In the genomic region with DNA sequence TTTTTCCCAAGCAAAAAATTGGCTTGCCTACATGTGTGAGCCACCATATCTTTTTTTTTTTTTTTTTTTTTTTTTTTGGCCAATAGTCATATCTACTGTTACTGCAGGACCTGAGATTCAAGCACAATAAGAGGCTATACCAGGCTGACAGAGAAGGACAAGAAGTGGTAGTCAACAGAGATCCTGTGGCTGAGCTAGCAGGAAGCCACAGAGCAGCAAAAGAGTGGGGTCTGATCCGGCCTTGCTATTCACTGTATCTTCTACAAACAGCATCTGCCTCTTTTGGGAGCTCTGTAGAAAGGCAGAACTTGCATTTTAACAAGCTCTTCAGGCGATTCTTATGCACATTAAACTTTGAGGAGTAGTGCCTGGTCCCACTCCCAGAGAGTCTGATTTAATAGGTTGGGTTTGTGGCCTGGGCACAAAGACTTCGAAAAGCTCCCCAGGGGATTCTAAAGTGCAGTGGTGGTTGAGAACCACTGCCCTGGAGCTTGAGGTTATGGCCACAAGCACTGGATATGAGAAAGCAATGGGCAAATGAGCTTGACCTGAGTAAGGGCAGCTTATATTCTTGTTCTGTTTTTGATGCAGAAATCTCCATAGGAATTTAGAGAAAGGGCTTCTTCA, we compare ENCODE assay signal across 9 cellular contexts.
DNase-seq lines count a peak whose midpoint lies in the region; ATAC-seq and TF ChIP-seq lines count a peak whose summit lies in the region.
"Had no signal": no experiment of that assay in that cellular context is flagged by ENCODE, and none has a peak within 500 bp of the region (broad histone marks: within the 10 kb centered on the region; RNA-seq: fewer than 3 reads in every experiment).

No MANE protein-coding gene starts in this region.

- H3K9me3 ChIP-seq in thyroid gland = no peaks in the 10 kb centered on the region

- H3K27ac Mint-ChIP-seq in central memory CD8-positive, alpha-beta T cell (ENCODE audit: low read depth) = no peak overlapping the region

- H3K4me1 Mint-ChIP-seq in central memory CD8-positive, alpha-beta T cell = peaks cover 23% of the 10 kb centered on the region

- TF ChIP-seq CTCF in thyroid gland (IDR thresholded peaks at IDR 0.05) = no peak

- WGBS in thyroid gland, 2 donors = 81 to 82% methylated on average over 3 of the region's 3 CpGs

- H3K9me3 Mint-ChIP-seq in central memory CD8-positive, alpha-beta T cell = no peaks in the 10 kb centered on the region

- no peaks in the 10 kb centered on the region for H3K36me3 Mint-ChIP-seq in central memory CD8-positive, alpha-beta T cell (ENCODE audit: insufficient read depth)

- no peak for DNase-seq in central memory CD8-positive, alpha-beta T cell (ENCODE audit: low spot score in 2 of 2)
- no peak for DNase-seq in HT-29 (ENCODE audit: low spot score)
- DNase-seq in thyroid gland = no peak
- DNase-seq in stimulated activated CD4-positive, alpha-beta T cell treated with anti-CD3 and anti-CD28 coated beads, Interleukin-4, amount 100 ng/mL, for 24 hours = no peak
- DNase-seq in cerebellum (ENCODE audit: low spot score) = no peak
- DNase-seq: brain microvascular endothelial cell had no signal

- H3K4me1 ChIP-seq in thyroid gland = no peaks in the 10 kb centered on the region

- intact Hi-C loops in thyroid gland (cut with DNase I) = no loop called here

- H3K4me3 ChIP-seq in thyroid gland (replicated peaks in 1 of 3) = no peak overlapping the region

- H3K27ac ChIP-seq in thyroid gland = no peak overlapping the region
- H3K27ac ChIP-seq: brain microvascular endothelial cell had no signal

- ATAC-seq in GM18505 (IDR thresholded peaks at IDR 0.05; ENCODE audit: unreplicated experiment) (peak; percentile 66), GM21423 (IDR thresholded peaks at IDR 0.05; ENCODE audit: unreplicated experiment) (peak; percentile 84), HG03378 (IDR thresholded peaks at IDR 0.05; ENCODE audit: unreplicated experiment) (peak; percentile 87)
- peak; percentile 61 for ATAC-seq in central memory CD8-positive, alpha-beta T cell (replicated peaks; ENCODE audit: extremely low read depth, poor library complexity, severe bottlenecking)

- peaks cover 1% of the 10 kb centered on the region for H3K27me3 Mint-ChIP-seq in central memory CD8-positive, alpha-beta T cell

- H3K27me3 ChIP-seq in thyroid gland = no peaks in the 10 kb centered on the region
- H3K27me3 ChIP-seq: brain microvascular endothelial cell had no signal

- TF ChIP-seq POLR2A in GM18505 (IDR thresholded peaks at IDR 0.05; ENCODE audit: borderline replicate concordance, extremely low read depth, insufficient read depth, insufficient read length) (no peak), thyroid gland (IDR thresholded peaks at IDR 0.05) (no peak)

- peak overlapping the region; percentile 27 for H3K4me3 Mint-ChIP-seq in central memory CD8-positive, alpha-beta T cell

- H3K36me3 ChIP-seq in thyroid gland = no peaks in the 10 kb centered on the region
- H3K36me3 ChIP-seq: brain microvascular endothelial cell had no signal
